11 cellular contexts compared by ENCODE assay signal in genomic region chr1:47491341-47491753, GRCh38.
"Had no signal": no experiment of that assay in that cellular context is flagged by ENCODE, and none has a peak within 500 bp of the region (broad histone marks: within the 10 kb centered on the region; RNA-seq: fewer than 3 reads in every experiment).

No MANE protein-coding gene starts in this region.

- ATAC-seq: body of pancreas, mucosa of descending colon, psoas muscle had no signal

- H3K4me1 ChIP-seq: adrenal gland, body of pancreas, psoas muscle, stomach had no signal

- H3K9me3 ChIP-seq: adrenal gland, body of pancreas, mucosa of descending colon, psoas muscle, stomach had no signal

- H3K4me3 ChIP-seq: adrenal gland, body of pancreas, mucosa of descending colon, psoas muscle, stomach had no signal

- H3K36me3 ChIP-seq: adrenal gland, stomach had no signal

- H3K27me3 ChIP-seq: body of pancreas had no signal

- DNase-seq: activated CD4-positive, alpha-beta T cell treated with anti-CD3 and anti-CD28 coated beads, Interleukin-2, amount 10 ng/mL, durations not matched to agents 24 days and 14 days; activated naive CD4-positive, alpha-beta T cell treated with anti-CD3 and anti-CD28 coated beads, Interleukin-2, amount 50 U/mL, for 16 hours; adrenal gland; body of pancreas; erythroblast; mammary epithelial cell; mucosa of descending colon; psoas muscle; stimulated activated CD4-positive, alpha-beta T cell treated with anti-CD3 and anti-CD28 coated beads, Interleukin-4, amount 100 ng/mL, for 4 hours; stomach; T-helper 1 cell had no signal

- H3K27ac ChIP-seq: adrenal gland, body of pancreas, psoas muscle, stomach had no signal
